ENCODE assay signal across 4 cellular contexts in genomic region chr22:22633533-22633932, GRCh38. TPM values are rescaled to one million over a fixed set of nuclear protein-coding genes. Genes with fewer than 3 reads are reported as not detected.
"Had no signal": no experiment of that assay in that cellular context is flagged by ENCODE, and none has a peak within 500 bp of the region (broad histone marks: within the 10 kb centered on the region; RNA-seq: fewer than 3 reads in every experiment).

No MANE protein-coding gene starts in this region.

RNA-seq across cellular contexts. Expression of gene GGTLC2, which starts 10.9 kb away (rescaled TPM):
- total RNA-seq: LHCN-M2, M059J, MCF 10A, NCI-H460 had no signal
